Comparison of ENCODE assay signal across 23 cellular contexts in the genomic region with DNA sequence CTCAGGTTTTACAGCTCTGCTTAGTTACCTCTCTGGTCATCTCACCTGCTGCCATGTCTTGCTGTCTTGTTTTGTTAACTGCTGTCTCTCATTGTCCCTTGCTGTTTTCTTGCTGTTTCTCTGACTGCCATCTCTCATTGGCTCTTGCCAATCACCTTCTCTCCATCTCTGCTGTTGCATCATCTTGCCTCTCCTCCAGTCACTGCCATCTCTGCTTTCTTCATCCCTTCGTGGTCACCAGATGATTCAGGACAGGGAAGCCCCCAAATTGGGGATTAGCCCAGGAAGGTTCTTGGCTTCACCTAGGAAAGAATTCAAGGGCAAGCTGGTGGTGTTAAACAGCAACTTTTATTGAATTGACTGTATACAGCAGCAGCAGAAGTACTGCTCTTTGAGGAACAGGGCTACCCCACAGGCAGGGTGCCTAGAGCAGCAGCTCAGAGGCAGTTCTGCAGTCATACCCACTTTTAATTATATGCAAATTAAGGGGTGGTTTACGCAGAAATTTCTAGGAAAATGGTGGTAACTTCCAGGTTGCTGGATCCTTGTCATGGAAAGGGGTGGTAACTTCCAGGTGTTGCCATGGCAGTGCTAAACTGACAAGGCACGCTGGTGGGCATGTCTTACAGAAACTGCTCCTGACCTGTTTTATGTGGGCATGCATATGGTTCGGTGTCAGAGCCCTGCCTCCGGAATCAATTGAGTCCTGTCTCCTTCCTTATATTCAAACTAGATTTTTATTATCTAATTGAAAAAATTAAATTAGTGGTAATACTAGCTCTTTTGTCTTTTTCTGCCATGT. TPM values are rescaled to one million over a fixed set of nuclear protein-coding genes. Genes with fewer than 3 reads are reported as not detected.
A peak's percentile ranks its signal among the peaks of the same experiment; 100 is the strongest.
DNase-seq lines count a peak whose midpoint lies in the region; ATAC-seq, FAIRE-seq and TF ChIP-seq lines count a peak whose summit lies in the region.
"Had no signal": no experiment of that assay in that cellular context is flagged by ENCODE, and none has a peak within 500 bp of the region (broad histone marks: within the 10 kb centered on the region; RNA-seq: fewer than 3 reads in every experiment).

No MANE protein-coding gene starts in this region.

- no peak overlapping the region for H2AFZ ChIP-seq in K562 (ENCODE audit: low read depth, low read length)

- H3K9me3 ChIP-seq in K562 (replicated peaks; ENCODE audit: control insufficient read depth, insufficient read depth, low read depth, low read length): peaks cover 4% of the 10 kb centered on the region; the same call in 1 of the 2 replicates
- no peaks in the 10 kb centered on the region for H3K9me3 ChIP-seq in neutrophil
- no peaks in the 10 kb centered on the region for H3K9me3 ChIP-seq in lower lobe of right lung
- H3K9me3 ChIP-seq: breast epithelium, Peyer's patch, psoas muscle, testis had no signal

- no peaks in the 10 kb centered on the region for H4K20me1 ChIP-seq in K562 (replicated peaks; ENCODE audit: control insufficient read depth, insufficient read depth, low read length)

- TF ChIP-seq POLR2A in K562 (conservative IDR thresholded peaks at IDR 0.05): no peak

- H3K27ac ChIP-seq in K562 (ENCODE audit: extremely low read depth, low read depth, low read length): no peak overlapping the region; the same call in 2 of the 3 replicates
- H3K27ac ChIP-seq in neutrophil: peak overlapping the region; percentile 45
- H3K27ac ChIP-seq in lower lobe of right lung: no peak overlapping the region
- H3K27ac ChIP-seq: breast epithelium, epithelial cell of prostate, foreskin keratinocyte, Peyer's patch, psoas muscle, testis had no signal

- FAIRE-seq in K562 (lab: Jason Lieb, UNC): no peak
- FAIRE-seq: GM12892 had no signal

- TF ChIP-seq RAD21 in K562 (CRISPR knock-in tag; conservative IDR thresholded peaks at IDR 0.05 in 1 of 2, IDR thresholded peaks at IDR 0.05 in 1 of 2): no peak

- no peak overlapping the region for H3K4me3 Mint-ChIP-seq in activated T-cell treated with anti-CD3 and anti-CD28 coated beads, Interleukin-2, amount 50 U/mL, for 24 hours
- H3K4me3 Mint-ChIP-seq: activated naive CD8-positive, alpha-beta T cell treated with anti-CD3 and anti-CD28 coated beads, Interleukin-2, amount 10 ng/mL, durations not matched to agents 7 days and 5 days; memory B cell; neural crest cell had no signal

- POLR2A ChIA-PET in K562 (lab: Yijun Ruan, JAX): interaction anchor here (1.5 kb wide), 1 partner anchor 24 kb away, joined by 5 read pairs; no protein-coding TSS in a partner anchor

- in situ Hi-C loops in K562 (cut with MboI): no loop called here

- TF ChIP-seq EP300 in K562 (IDR thresholded peaks at IDR 0.05; ENCODE audit: low read length): no peak

- H3K27ac Mint-ChIP-seq in activated T-cell treated with anti-CD3 and anti-CD28 coated beads, Interleukin-2, amount 50 U/mL, for 24 hours: peak overlapping the region; percentile 68
- H3K27ac Mint-ChIP-seq: activated naive CD8-positive, alpha-beta T cell treated with anti-CD3 and anti-CD28 coated beads, Interleukin-2, amount 10 ng/mL, durations not matched to agents 7 days and 5 days had no signal

- no TSS peak for BruUV-seq in K562 (replicated peaks; lab: Mats Ljungman, UMichigan)

- H3K4me1 ChIP-seq in K562 (replicated peaks in 1 of 2; ENCODE audit: control insufficient read depth in 2 of 2, insufficient read depth in 2 of 2, low read length in 2 of 2) (no peaks in the 10 kb centered on the region; a peak in 1 of 5 replicates), neutrophil (ENCODE audit: control insufficient read depth in 1 of 2, insufficient read depth in 1 of 2, low read depth in 1 of 2, low read length in 1 of 2) (peaks cover 0 to 7% of the 10 kb centered on the region in 2 experiments), lower lobe of right lung (no peaks in the 10 kb centered on the region)
- H3K4me1 ChIP-seq: breast epithelium, foreskin keratinocyte, Peyer's patch, psoas muscle, testis had no signal

- H3K9me3 Mint-ChIP-seq in activated T-cell treated with anti-CD3 and anti-CD28 coated beads, Interleukin-2, amount 50 U/mL, for 24 hours: peaks cover 4% of the 10 kb centered on the region

- H3K4me1 Mint-ChIP-seq in activated T-cell treated with anti-CD3 and anti-CD28 coated beads, Interleukin-2, amount 50 U/mL, for 24 hours (ENCODE audit: low read depth): peaks cover 11% of the 10 kb centered on the region
- H3K4me1 Mint-ChIP-seq: neural crest cell had no signal

- peak overlapping the region in 1 of 2 experiments; percentile 29; a peak in 1 of 4 replicates for H3K9ac ChIP-seq in K562 (ENCODE audit: insufficient read depth in 1 of 2, low read depth in 2 of 2, low read length in 2 of 2)

- H3K36me3 Mint-ChIP-seq in activated T-cell treated with anti-CD3 and anti-CD28 coated beads, Interleukin-2, amount 50 U/mL, for 24 hours (ENCODE audit: low read depth): peaks cover 77% of the 10 kb centered on the region

- intact Hi-C loops in K562 (cut with micrococcal nuclease): no loop called here
- intact Hi-C loops in lower lobe of right lung (cut with DNase I): no loop called here

- TF ChIP-seq CTCF in K562 (IDR thresholded peaks at IDR 0.05 in 2 of 3, conservative IDR thresholded peaks at IDR 0.05 in 1 of 3; ENCODE audit: insufficient read depth in 2 of 3, low read depth in 1 of 3, low read length in 3 of 3): no peak
- no peak for TF ChIP-seq CTCF in neutrophil (IDR thresholded peaks at IDR 0.05)
- no peak for TF ChIP-seq CTCF in lower lobe of right lung (IDR thresholded peaks at IDR 0.05)

- no peaks in the 10 kb centered on the region for H3K9me1 ChIP-seq in K562 (ENCODE audit: control insufficient read depth, insufficient read depth, low read length)

- CTCF ChIA-PET in K562 (lab: Yijun Ruan, JAX; ENCODE audit: low intra/inter-chr PET ratio): no interaction called here

- WGBS in K562 (ENCODE audit: insufficient coverage, low coverage, missing lambda C conversion rate): 58% methylated on average over 5 of the region's 5 CpGs

- peaks cover 26% of the 10 kb centered on the region for H3K36me3 ChIP-seq in K562 (ENCODE audit: control insufficient read depth, insufficient read depth, low read length)
- H3K36me3 ChIP-seq in neutrophil: peaks cover 47% of the 10 kb centered on the region
- H3K36me3 ChIP-seq in lower lobe of right lung: peaks cover 42% of the 10 kb centered on the region
- H3K36me3 ChIP-seq: breast epithelium had no signal

- H3K4me3 ChIP-seq in K562: no peak overlapping the region
- no peak overlapping the region for H3K4me3 ChIP-seq in neutrophil (ENCODE audit: low read depth in 1 of 2, low read length in 1 of 2)
- H3K4me3 ChIP-seq in lower lobe of right lung: no peak overlapping the region
- H3K4me3 ChIP-seq: breast epithelium, Peyer's patch, psoas muscle, testis had no signal

- no peaks in the 10 kb centered on the region for H3K27me3 Mint-ChIP-seq in activated T-cell treated with anti-CD3 and anti-CD28 coated beads, Interleukin-2, amount 50 U/mL, for 24 hours
- H3K27me3 Mint-ChIP-seq: activated naive CD8-positive, alpha-beta T cell treated with anti-CD3 and anti-CD28 coated beads, Interleukin-2, amount 10 ng/mL, durations not matched to agents 7 days and 5 days; memory B cell had no signal

- H3K27me3 ChIP-seq in K562 (ENCODE audit: control insufficient read depth in 2 of 2, insufficient read depth in 2 of 2, low read length in 2 of 2) (no peaks in the 10 kb centered on the region), neutrophil (no peaks in the 10 kb centered on the region), lower lobe of right lung (ENCODE audit: low read depth) (no peaks in the 10 kb centered on the region)
- H3K27me3 ChIP-seq: breast epithelium, foreskin keratinocyte, Peyer's patch, testis had no signal

- ATAC-seq in K562 (peak; percentile 68), lower lobe of right lung (no peak), HG02763 (IDR thresholded peaks at IDR 0.05; ENCODE audit: unreplicated experiment) (no peak)
- ATAC-seq: foreskin keratinocyte, HCT116, psoas muscle had no signal

- no peaks in the 10 kb centered on the region for H3K79me2 ChIP-seq in K562 (ENCODE audit: control insufficient read depth, insufficient read depth, low read length)

- H3K4me2 ChIP-seq in K562 (ENCODE audit: insufficient read depth, low read length): no peak overlapping the region

- no peak for DNase-seq in activated T-cell treated with anti-CD3 and anti-CD28 coated beads, Interleukin-2, amount 50 U/mL, for 24 hours
- no peak for DNase-seq in activated T-cell treated with anti-CD3 and anti-CD28 coated beads, Interleukin-2, amount 50 U/mL, for 1 hour
- peak; percentile 45 for DNase-seq in OCI-M1 (lab: John Stamatoyannopoulos, UW)
- no peak for DNase-seq in K562 (ENCODE audit: extremely low read depth in 1 of 4, low spot score in 3 of 4)
- no peak for DNase-seq in lower lobe of right lung
- no peak for DNase-seq in DMS 273 treated with DMSO at 0.1 percent for 48 hours (lab: John Stamatoyannopoulos, UW)
- DNase-seq: ACHN; activated naive CD8-positive, alpha-beta T cell treated with anti-CD3 and anti-CD28 coated beads, Interleukin-2, amount 10 ng/mL, durations not matched to agents 7 days and 5 days; DMS79; foreskin keratinocyte; kidney glomerular epithelial cell; NCI-H146; Peyer's patch; psoas muscle; testis had no signal

TF ChIP-seq in K562, 482 proteins besides CTCF, POLR2A, EP300 and RAD21 (continues in another document):
- 0 out of 4 replicates have a peak, but pooled peaks of 1 of the 2 experiments have one; percentile 28 for TF ChIP-seq RCOR1 (IDR thresholded peaks at IDR 0.05; ENCODE audit: borderline replicate concordance in 1 of 2, low read depth in 2 of 2, low read length in 2 of 2)

RNA-seq across cellular contexts. Expression of gene SUCO, which starts 33.4 kb away (rescaled TPM):
- total RNA-seq in K562 (2011; cell fraction: chromatin; rRNA removed; ENCODE audit: low replicate concordance): 40.3 and 147 TPM in 2 replicates
- total RNA-seq in K562 (2011; cell fraction: nucleolus; rRNA removed): 13.8 and 22.6 TPM in 2 replicates
- 55.4 and 77.5 TPM in 2 replicates for total RNA-seq in K562 (2011; cell fraction: nucleoplasm; rRNA removed)
- 9.1 and 9.4 TPM in 2 replicates for total RNA-seq in K562 (2014; rRNA removed)
- 19.2 and 22.3 TPM in 2 replicates for total RNA-seq in K562 (2014; rRNA removed; fragmentation: Illumina TruSeq; extraction: Trizol)
- total RNA-seq in K562 (2015; rRNA removed; fragmentation: Illumina TruSeq; extraction: Trizol): 18.8 and 20.6 TPM in 2 replicates
- 15.9 and 18.5 TPM in 2 replicates for total RNA-seq in K562 (2021)
- polyA plus RNA-seq in K562 (2011; rRNA removed): 15.7 and 15.9 TPM in 2 replicates
- 1.8 and 4.8 TPM in 2 replicates for polyA plus RNA-seq in K562 (2011; cell fraction: cytosol; rRNA removed)
- 13.8 and 22.3 TPM in 2 replicates for polyA plus RNA-seq in K562 (2011; cell fraction: nucleus; rRNA removed)
- 9.6 and 12.5 TPM in 2 replicates for polyA plus RNA-seq in K562 (2012)
- 11.5 and 14.3 TPM in 2 replicates for polyA plus RNA-seq in K562 (2014; fragmentation: Illumina TruSeq; extraction: Trizol)
- polyA plus RNA-seq in K562 (2014; fragmentation: Nextera tagmentation; extraction: Ambion mirVana): 1 to 10 TPM; 2.5 to 3.6 TPM
- polyA plus RNA-seq in K562 (2014; rRNA removed): 8.0 and 10.7 TPM in 2 replicates
- 39.5 and 71.3 TPM in 2 replicates for polyA minus RNA-seq in K562 (2011; rRNA and poly(A)+ RNA removed)
- 17.1 and 19.9 TPM in 2 replicates for polyA minus RNA-seq in K562 (2011; cell fraction: cytosol; rRNA and poly(A)+ RNA removed)
- polyA minus RNA-seq in K562 (2011; cell fraction: nucleus; rRNA and poly(A)+ RNA removed): 35.9 and 73.6 TPM in 2 replicates
- total RNA-seq in lower lobe of right lung: 32.5 TPM
